ENCODE assay signal across 8 cellular contexts in genomic region chr14:53216888-53217282, GRCh38.
DNase-seq lines count a peak whose midpoint lies in the region; ATAC-seq, FAIRE-seq and TF ChIP-seq lines count a peak whose summit lies in the region.
"Not testable (repeated sequence)": the region's sequence is repeated elsewhere in the genome, so short reads cannot be mapped to it uniquely, and the experiment has no call there.

No MANE protein-coding gene starts in this region.

- not testable (repeated sequence) for H3K36me3 ChIP-seq in BE2C; HEK293 (ENCODE audit: control insufficient read depth in 2 of 2, insufficient read depth in 1 of 2, low read length in 2 of 2); PC-3 (ENCODE audit: low read depth, low read length); GM12878 (ENCODE audit: control insufficient read depth in 2 of 2, insufficient read depth in 2 of 2, low read length in 1 of 2)

- H3K27me3 ChIP-seq in BE2C; PC-3 (ENCODE audit: low read length); GM12878 (replicated peaks in 1 of 2; ENCODE audit: control insufficient read depth in 2 of 2, insufficient read depth in 2 of 2, low read length in 1 of 2): not testable (repeated sequence)

- TF ChIP-seq EP300 in GM12878 (IDR thresholded peaks at IDR 0.05; ENCODE audit: borderline replicate concordance in 1 of 2, control insufficient read depth in 1 of 2, low read depth in 2 of 2, low read length in 2 of 2) = not testable (repeated sequence)

- not testable (repeated sequence) for H3K4me1 Mint-ChIP-seq in activated CD8-positive, alpha-beta T cell treated with anti-CD3 and anti-CD28 coated beads, Interleukin-2, amount 10 ng/mL, durations not matched to agents 7 days and 5 days (ENCODE audit: low read depth); glutamatergic neuron (ENCODE audit: low read depth, unreplicated experiment); naive thymus-derived CD8-positive, alpha-beta T cell; stimulated activated effector memory CD8-positive, alpha-beta T cell treated with anti-CD3 and anti-CD28 coated beads, Interleukin-12 subunit alpha, Interleukin-12 subunit beta, amount 100 ng/mL, for 72 hours

- in situ Hi-C loops in GM12878 (cut with MboI) = not testable (repeated sequence)

- RAD21 ChIA-PET in GM12878 (lab: Charles Lee; ENCODE audit: unreplicated experiment) = interaction anchor here (1.0 to 1.7 kb wide), 5 partner anchors 36 to 391 kb away, joined by 3 to 4 read pairs (median 3); partner anchors contain the start of gene DDHD1

- not testable (repeated sequence) for H3K9me3 Mint-ChIP-seq in activated CD8-positive, alpha-beta T cell treated with anti-CD3 and anti-CD28 coated beads, Interleukin-2, amount 10 ng/mL, durations not matched to agents 7 days and 5 days (ENCODE audit: insufficient read depth); glutamatergic neuron (ENCODE audit: unreplicated experiment); naive thymus-derived CD8-positive, alpha-beta T cell; stimulated activated effector memory CD8-positive, alpha-beta T cell treated with anti-CD3 and anti-CD28 coated beads, Interleukin-12 subunit alpha, Interleukin-12 subunit beta, amount 100 ng/mL, for 72 hours

- not testable (repeated sequence) for DNase-seq in BE2C; PC-3; activated CD8-positive, alpha-beta T cell treated with anti-CD3 and anti-CD28 coated beads, Interleukin-2, amount 10 ng/mL, durations not matched to agents 7 days and 5 days; GM12878 (ENCODE audit: low read depth, low spot score); glutamatergic neuron; naive thymus-derived CD8-positive, alpha-beta T cell; stimulated activated effector memory CD8-positive, alpha-beta T cell treated with anti-CD3 and anti-CD28 coated beads, Interleukin-12 subunit alpha, Interleukin-12 subunit beta, amount 100 ng/mL, for 72 hours (ENCODE audit: low spot score in 2 of 2)

- not testable (repeated sequence) for H3K79me2 ChIP-seq in PC-3 (ENCODE audit: low read length); GM12878 (ENCODE audit: control insufficient read depth, insufficient read depth, low read length)

- H3K9me2 ChIP-seq in PC-3 (replicated peaks; ENCODE audit: low read length) = not testable (repeated sequence)

- not testable (repeated sequence) for H3K27ac ChIP-seq in HEK293 (ENCODE audit: extremely low read depth, low read depth, low read length); PC-3 (ENCODE audit: low read length); GM12878 (ENCODE audit: control insufficient read depth, insufficient read depth)

- not testable (repeated sequence) for FAIRE-seq in GM12878 (lab: Jason Lieb, UNC)

- intact Hi-C loops in PC-3 (cut with micrococcal nuclease) = loop anchor here (5.0 kb wide), 1 partner anchor 90 kb away; no protein-coding TSS in a partner anchor
- intact Hi-C loops in GM12878 (cut with micrococcal nuclease; ENCODE audit: unreplicated experiment) = not testable (repeated sequence)

- POLR2A ChIA-PET in HEK293 (lab: Yijun Ruan, JAX) = interaction anchor here (0.7 to 1.4 kb wide), 4 partner anchors 36 to 665 kb away, joined by 3 to 4 read pairs (median 4); partner anchors contain the start of genes DDHD1, GPR137C and TXNDC16
- POLR2A ChIA-PET in PC-3 (lab: Charles Lee; ENCODE audit: unreplicated experiment); GM12878 (lab: Charles Lee): not testable (repeated sequence)
- POLR2A ChIA-PET in activated CD8-positive, alpha-beta T cell treated with anti-CD3 and anti-CD28 coated beads, Interleukin-2, amount 10 ng/mL, durations not matched to agents 7 days and 5 days (lab: Charles Lee) = interaction anchor here (1.2 to 2.2 kb wide), 2 partner anchors 64 to 107 kb away, joined by 3 to 11 read pairs; partner anchors contain the start of gene DDHD1
- POLR2A ChIA-PET in naive thymus-derived CD8-positive, alpha-beta T cell (lab: Charles Lee) = interaction anchor here (1.2 to 2.1 kb wide), 2 partner anchors 64 to 108 kb away, joined by 4 to 21 read pairs; partner anchors contain the start of gene DDHD1

- H3K27ac Mint-ChIP-seq in activated CD8-positive, alpha-beta T cell treated with anti-CD3 and anti-CD28 coated beads, Interleukin-2, amount 10 ng/mL, durations not matched to agents 7 days and 5 days = peak overlapping the region; percentile 79
- not testable (repeated sequence) for H3K27ac Mint-ChIP-seq in glutamatergic neuron (ENCODE audit: unreplicated experiment)
- peak overlapping the region in 5 of 10 donors; percentile 76 to 89 (median 81) for H3K27ac Mint-ChIP-seq in naive thymus-derived CD8-positive, alpha-beta T cell
- H3K27ac Mint-ChIP-seq in stimulated activated effector memory CD8-positive, alpha-beta T cell treated with anti-CD3 and anti-CD28 coated beads, Interleukin-12 subunit alpha, Interleukin-12 subunit beta, amount 100 ng/mL, for 72 hours = peak overlapping the region; percentile 88

- not testable (repeated sequence) for TF ChIP-seq POLR2A in GM12878 (IDR thresholded peaks at IDR 0.05; ENCODE audit: low read depth, low read length)

- not testable (repeated sequence) for TF ChIP-seq RAD21 in GM12878 (IDR thresholded peaks at IDR 0.05; ENCODE audit: insufficient read depth, low read depth, low read length)

- H3K4me1 ChIP-seq in BE2C; HEK293 (ENCODE audit: control insufficient read depth, insufficient read depth, low read length); PC-3 (ENCODE audit: insufficient read depth, low read length); GM12878 (ENCODE audit: control insufficient read depth, insufficient read depth, low read length): not testable (repeated sequence)

- H3K9ac ChIP-seq in PC-3 (ENCODE audit: low read length); GM12878 (ENCODE audit: control insufficient read depth, insufficient read depth, low read length): not testable (repeated sequence)

- not testable (repeated sequence) for H4K20me1 ChIP-seq in PC-3 (ENCODE audit: low read length); GM12878 (ENCODE audit: control insufficient read depth, insufficient read depth)

- peak overlapping the region; percentile 100 for H2AFZ ChIP-seq in PC-3 (ENCODE audit: low read length)
- not testable (repeated sequence) for H2AFZ ChIP-seq in GM12878 (ENCODE audit: control insufficient read depth, low read depth, low read length)

- not testable (repeated sequence) for H3K36me3 Mint-ChIP-seq in activated CD8-positive, alpha-beta T cell treated with anti-CD3 and anti-CD28 coated beads, Interleukin-2, amount 10 ng/mL, durations not matched to agents 7 days and 5 days (ENCODE audit: low read depth); glutamatergic neuron (ENCODE audit: unreplicated experiment); naive thymus-derived CD8-positive, alpha-beta T cell; stimulated activated effector memory CD8-positive, alpha-beta T cell treated with anti-CD3 and anti-CD28 coated beads, Interleukin-12 subunit alpha, Interleukin-12 subunit beta, amount 100 ng/mL, for 72 hours

- not testable (repeated sequence) for ATAC-seq in PC-3; activated CD8-positive, alpha-beta T cell treated with anti-CD3 and anti-CD28 coated beads, Interleukin-2, amount 10 ng/mL, durations not matched to agents 7 days and 5 days; GM12878; naive thymus-derived CD8-positive, alpha-beta T cell; stimulated activated effector memory CD8-positive, alpha-beta T cell treated with anti-CD3 and anti-CD28 coated beads, Interleukin-12 subunit alpha, Interleukin-12 subunit beta, amount 100 ng/mL, for 72 hours

- H3K9me3 ChIP-seq in BE2C; HEK293 (ENCODE audit: control insufficient read depth, insufficient read depth, low read depth, low read length); PC-3 (ENCODE audit: low read length); GM12878 (replicated peaks; ENCODE audit: control insufficient read depth, insufficient read depth, low read length): not testable (repeated sequence)

- peak overlapping the region; percentile 58 for H3K4me3 ChIP-seq in BE2C (ENCODE audit: low read depth, low read length)
- H3K4me3 ChIP-seq in HEK293 (ENCODE audit: low read depth, low read length) = not testable (repeated sequence)
- peak overlapping the region; percentile 84 for H3K4me3 ChIP-seq in PC-3 (ENCODE audit: low read length)
- H3K4me3 ChIP-seq in GM12878 = peak overlapping the region; percentile 51; the same call in 1 of the 2 replicates

- H3K4me3 Mint-ChIP-seq in activated CD8-positive, alpha-beta T cell treated with anti-CD3 and anti-CD28 coated beads, Interleukin-2, amount 10 ng/mL, durations not matched to agents 7 days and 5 days = peak overlapping the region; percentile 82
- H3K4me3 Mint-ChIP-seq in glutamatergic neuron (ENCODE audit: unreplicated experiment) = peak overlapping the region; percentile 76
- H3K4me3 Mint-ChIP-seq in naive thymus-derived CD8-positive, alpha-beta T cell = peak overlapping the region; percentile 83 to 95 (median 90)
- peak overlapping the region; percentile 75 for H3K4me3 Mint-ChIP-seq in stimulated activated effector memory CD8-positive, alpha-beta T cell treated with anti-CD3 and anti-CD28 coated beads, Interleukin-12 subunit alpha, Interleukin-12 subunit beta, amount 100 ng/mL, for 72 hours

- SMC1A ChIA-PET in GM12878 (lab: Charles Lee; ENCODE audit: uncharacterized antibody, unreplicated experiment) = interaction anchor here (0.8 to 1.5 kb wide), 6 partner anchors 26 to 89 kb away, joined by 3 to 4 read pairs (median 3); no protein-coding TSS in a partner anchor

- not testable (repeated sequence) for H3K27me3 Mint-ChIP-seq in activated CD8-positive, alpha-beta T cell treated with anti-CD3 and anti-CD28 coated beads, Interleukin-2, amount 10 ng/mL, durations not matched to agents 7 days and 5 days (ENCODE audit: low read depth); glutamatergic neuron (ENCODE audit: unreplicated experiment); naive thymus-derived CD8-positive, alpha-beta T cell

- not testable (repeated sequence) for H3F3A ChIP-seq in PC-3 (ENCODE audit: low read length, unreplicated experiment)

- not testable (repeated sequence) for BruUV-seq in PC-3 (replicated peaks; lab: Mats Ljungman, UMichigan); GM12878 (replicated peaks; lab: Mats Ljungman, UMichigan)

- CTCF ChIA-PET in HEK293 (lab: Yijun Ruan, JAX) (interaction anchor here (0.5 to 1.4 kb wide), 8 partner anchors 15 to 396 kb away, joined by 3 to 6 read pairs (median 4); no protein-coding TSS in a partner anchor), PC-3 (lab: Charles Lee) (interaction anchor here (0.5 to 1.6 kb wide), 4 partner anchors 64 to 1131 kb away, joined by 3 to 9 read pairs (median 6); partner anchors contain the start of gene DDHD1), GM12878 (lab: Yijun Ruan, JAX) (interaction anchor here (0.6 to 1.9 kb wide), 6 partner anchors 13 to 198 kb away, joined by 3 to 7 read pairs (median 4); no protein-coding TSS in a partner anchor)
- CTCF ChIA-PET in activated CD8-positive, alpha-beta T cell treated with anti-CD3 and anti-CD28 coated beads, Interleukin-2, amount 10 ng/mL, durations not matched to agents 7 days and 5 days (lab: Charles Lee) = interaction anchor here (0.8 to 2.1 kb wide), 7 partner anchors 19 to 186 kb away, joined by 3 to 6 read pairs (median 5); partner anchors contain the start of gene DDHD1

- not testable (repeated sequence) for TF ChIP-seq CTCF in BE2C (IDR thresholded peaks at IDR 0.05; ENCODE audit: low read depth, low read length); HEK293 (tag by site-specific recombination; IDR thresholded peaks at IDR 0.05); PC-3 (conservative IDR thresholded peaks at IDR 0.05; ENCODE audit: low read depth, low read length); GM12878 (IDR thresholded peaks at IDR 0.05 in 2 of 3, conservative IDR thresholded peaks at IDR 0.05 in 1 of 3; ENCODE audit: control insufficient read depth in 2 of 3, extremely low read depth in 1 of 3, insufficient read depth in 1 of 3, low read depth in 3 of 3, low read length in 3 of 3); glutamatergic neuron (IDR thresholded peaks at IDR 0.05; ENCODE audit: partially characterized antibody, unreplicated experiment)

- H3K4me2 ChIP-seq in PC-3 (ENCODE audit: low read length) (0 out of 2 replicates have a peak overlapping the region, but pooled peaks have one; percentile 99), GM12878 (ENCODE audit: control insufficient read depth, insufficient read depth) (peak overlapping the region; percentile 52; the same call in 1 of the 2 replicates)

- WGBS in GM12878 (ENCODE audit: insufficient coverage, insufficient replicate concordance, low lambda C conversion rate, missing lambda C conversion rate) = 99% methylated on average over 4 of the region's 4 CpGs
